Comparison of ENCODE assay signal across 20 cellular contexts in the genomic region with DNA sequence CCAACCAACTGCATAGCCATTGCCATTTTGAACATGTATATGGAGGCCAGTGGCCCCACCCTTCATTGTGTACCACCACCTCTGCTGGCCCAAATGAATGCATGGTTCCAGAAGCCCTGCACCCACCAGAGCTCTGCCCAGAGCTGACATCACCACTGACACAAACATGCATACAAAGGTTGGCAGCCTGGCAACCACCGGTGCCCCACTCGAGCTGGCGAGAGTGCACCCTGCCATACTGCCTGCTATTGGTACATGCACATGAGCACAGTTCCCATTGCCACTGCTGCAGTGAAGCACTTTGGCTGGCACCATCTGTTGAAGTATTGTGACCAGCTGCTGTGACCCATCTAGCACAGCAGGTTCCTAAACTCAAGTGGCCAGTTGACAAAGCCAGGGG.
DNase-seq lines count a peak whose midpoint lies in the region; FAIRE-seq and TF ChIP-seq lines count a peak whose summit lies in the region.
"Had no signal": no experiment of that assay in that cellular context is flagged by ENCODE, and none has a peak within 500 bp of the region (broad histone marks: within the 10 kb centered on the region; RNA-seq: fewer than 3 reads in every experiment).

No MANE protein-coding gene starts in this region.

- H3K9me3 Mint-ChIP-seq in Calu3 (ENCODE audit: low read depth, unreplicated experiment), result peaks cover 20% of the 10 kb centered on the region
- peaks cover 40% of the 10 kb centered on the region for H3K9me3 Mint-ChIP-seq in T-helper 2 cell treated with Interferon-gamma antibody and Interleukin-4, amounts not matched to agents 5 μg/mL and 100 μg/mL, for 36 hours

- BruUV-seq in Calu3 (replicated peaks; lab: Mats Ljungman, UMichigan), result no TSS peak

- no peaks in the 10 kb centered on the region for H3K4me1 Mint-ChIP-seq in Calu3 (ENCODE audit: low read depth, unreplicated experiment)
- H3K4me1 Mint-ChIP-seq in T-helper 2 cell treated with Interferon-gamma antibody and Interleukin-4, amounts not matched to agents 5 μg/mL and 100 μg/mL, for 36 hours (ENCODE audit: low read depth), result no peaks in the 10 kb centered on the region
- H3K4me1 Mint-ChIP-seq: CD8-positive, alpha-beta memory T cell had no signal

- CTCF ChIA-PET in Calu3 (lab: Charles Lee), result no interaction called here

- intact Hi-C loops in Calu3 (cut with micrococcal nuclease; ENCODE audit: unreplicated experiment), result no loop called here

- no peak for TF ChIP-seq CTCF in Calu3 (IDR thresholded peaks at IDR 0.05; ENCODE audit: unreplicated experiment)

- no peak for FAIRE-seq in urothelium cell line (lab: Jason Lieb, UNC)
- FAIRE-seq: G401.6, GM12892 had no signal

- H3K36me3 Mint-ChIP-seq in Calu3 (ENCODE audit: insufficient read depth, unreplicated experiment), result no peaks in the 10 kb centered on the region
- no peaks in the 10 kb centered on the region for H3K36me3 Mint-ChIP-seq in T-helper 2 cell treated with Interferon-gamma antibody and Interleukin-4, amounts not matched to agents 5 μg/mL and 100 μg/mL, for 36 hours (ENCODE audit: low read depth)
- H3K36me3 Mint-ChIP-seq: CD8-positive, alpha-beta memory T cell had no signal

- H3K27ac Mint-ChIP-seq in Calu3 (ENCODE audit: unreplicated experiment), result no peak overlapping the region
- H3K27ac Mint-ChIP-seq in T-helper 2 cell treated with Interferon-gamma antibody and Interleukin-4, amounts not matched to agents 5 μg/mL and 100 μg/mL, for 36 hours, result no peak overlapping the region
- H3K27ac Mint-ChIP-seq: CD8-positive, alpha-beta memory T cell; HFFc6 had no signal

- no peak overlapping the region for H3K4me3 Mint-ChIP-seq in Calu3 (ENCODE audit: low read depth, unreplicated experiment)
- H3K4me3 Mint-ChIP-seq in T-helper 2 cell treated with Interferon-gamma antibody and Interleukin-4, amounts not matched to agents 5 μg/mL and 100 μg/mL, for 36 hours, result no peak overlapping the region
- H3K4me3 Mint-ChIP-seq: CD8-positive, alpha-beta memory T cell; HFFc6 had no signal

- H3K27me3 Mint-ChIP-seq in Calu3 (ENCODE audit: unreplicated experiment), result no peaks in the 10 kb centered on the region
- no peaks in the 10 kb centered on the region for H3K27me3 Mint-ChIP-seq in T-helper 2 cell treated with Interferon-gamma antibody and Interleukin-4, amounts not matched to agents 5 μg/mL and 100 μg/mL, for 36 hours (ENCODE audit: low read depth)
- H3K27me3 Mint-ChIP-seq: CD8-positive, alpha-beta memory T cell had no signal

- DNase-seq in NCI-H1092 treated with DMSO at 0.1 percent for 48 hours (lab: John Stamatoyannopoulos, UW) (peak; percentile 21), NCI-H1092 (lab: John Stamatoyannopoulos, UW) (no peak), DMS 273 treated with DMSO at 0.1 percent for 48 hours (lab: John Stamatoyannopoulos, UW) (peak; percentile 27), NCI-H2171 (lab: John Stamatoyannopoulos, UW) (peak; percentile 48), NCI-H524 treated with DMSO at 0.1 percent for 48 hours (lab: John Stamatoyannopoulos, UW) (peak; percentile 93), urothelium cell line (ENCODE audit: low spot score) (no peak), Calu3 (no peak)
- no peak for DNase-seq in T-helper 2 cell treated with Interferon-gamma antibody and Interleukin-4, amounts not matched to agents 5 μg/mL and 100 μg/mL, for 36 hours (ENCODE audit: low spot score)
- DNase-seq: AML-193; CD8-positive, alpha-beta memory T cell; H7; HFFc6; Kasumi-1; NCI-H1417 treated with DMSO at 0.1 percent for 48 hours; NCI-H187; NCI-H526; NK-92 treated with Interleukin-12 subunit alpha and Interleukin-12 subunit beta, amount 100 ng/mL, for 24 hours; Peyer's patch had no signal

Comparison
In these comparisons a context has a peak if more than half of its experiments do, and no peak if none do; other contexts are left out.
1. DNase-seq: peak in NCI-H1092 treated with DMSO at 0.1 percent for 48 hours (single experiment), DMS 273 treated with DMSO at 0.1 percent for 48 hours (single experiment), NCI-H2171 (single experiment) and NCI-H524 treated with DMSO at 0.1 percent for 48 hours (single experiment); none in NCI-H1092 (single experiment), urothelium cell line (single experiment), Calu3 (single experiment) and T-helper 2 cell treated with Interferon-gamma antibody and Interleukin-4, amounts not matched to agents 5 μg/mL and 100 μg/mL, for 36 hours (single experiment).